Comparison of ENCODE assay signal across 7 cellular contexts in genomic region chr11:107477820-107478219, GRCh38.
"Had no signal": no experiment of that assay in that cellular context is flagged by ENCODE, and none has a peak within 500 bp of the region (broad histone marks: within the 10 kb centered on the region; RNA-seq: fewer than 3 reads in every experiment).

No MANE protein-coding gene starts in this region.

- ATAC-seq: HCT116, HepG2 had no signal

- DNase-seq: GM23248, GOT3, H7 had no signal

- H3K27ac ChIP-seq: GM23248, HL-60 had no signal

- H3K9me3 ChIP-seq: HAP-1 had no signal

- H2AFZ ChIP-seq: GM23248 had no signal

- H3K36me3 ChIP-seq: HAP-1 had no signal

- H3K4me3 ChIP-seq: GM23248, HAP-1 had no signal

- H3K4me1 ChIP-seq: HAP-1 had no signal
